ENCODE assay signal across 10 cellular contexts in genomic region chr14:35367056-35367372, GRCh38. TPM values are rescaled to one million over a fixed set of nuclear protein-coding genes. Genes with fewer than 3 reads are reported as not detected.
DNase-seq lines count a peak whose midpoint lies in the region; TF ChIP-seq lines count a peak whose summit lies in the region.
"Had no signal": no experiment of that assay in that cellular context is flagged by ENCODE, and none has a peak within 500 bp of the region (broad histone marks: within the 10 kb centered on the region; RNA-seq: fewer than 3 reads in every experiment).

No MANE protein-coding gene starts in this region.

- H3K36me3 Mint-ChIP-seq in MCF 10A (ENCODE audit: insufficient read depth, unreplicated experiment) (peaks cover 5% of the 10 kb centered on the region), progenitor cell of endocrine pancreas (ENCODE audit: insufficient read depth) (no peaks in the 10 kb centered on the region)
- peaks cover 4% of the 10 kb centered on the region for H3K36me3 Mint-ChIP-seq in activated naive CD8-positive, alpha-beta T cell

- TF ChIP-seq CTCF in mammary epithelial cell (conservative IDR thresholded peaks at IDR 0.05 in 1 of 2, IDR thresholded peaks at IDR 0.05 in 1 of 2; ENCODE audit: extremely low read depth in 1 of 2, insufficient read depth in 1 of 2, low read depth in 1 of 2, low read length in 2 of 2) (no peak), MCF 10A (IDR thresholded peaks at IDR 0.05; ENCODE audit: unreplicated experiment) (no peak), tibial nerve (IDR thresholded peaks at IDR 0.05) (no peak), uterus (IDR thresholded peaks at IDR 0.05) (no peak), progenitor cell of endocrine pancreas (IDR thresholded peaks at IDR 0.05; ENCODE audit: unreplicated experiment) (no peak)

- BruUV-seq in mammary epithelial cell (replicated peaks; lab: Mats Ljungman, UMichigan) (TSS peak; percentile 96), MCF 10A (replicated peaks; lab: Mats Ljungman, UMichigan) (no TSS peak)

- in situ Hi-C loops in mammary epithelial cell (cut with MboI; ENCODE audit: low sequenced_read_pairs in 2 of 2) = no loop called here

- H3K9me3 Mint-ChIP-seq in MCF 10A (ENCODE audit: unreplicated experiment) = no peaks in the 10 kb centered on the region
- H3K9me3 Mint-ChIP-seq in activated naive CD8-positive, alpha-beta T cell (ENCODE audit: low read depth) = no peaks in the 10 kb centered on the region
- H3K9me3 Mint-ChIP-seq in progenitor cell of endocrine pancreas (ENCODE audit: low read depth) = peaks cover 7% of the 10 kb centered on the region

- no peak for TF ChIP-seq EP300 in tibial nerve (IDR thresholded peaks at IDR 0.05)

- no peak overlapping the region for H3K27ac Mint-ChIP-seq in MCF 10A (ENCODE audit: low read depth, unreplicated experiment)
- peak overlapping the region; percentile 98 for H3K27ac Mint-ChIP-seq in activated naive CD8-positive, alpha-beta T cell
- H3K27ac Mint-ChIP-seq in progenitor cell of endocrine pancreas = no peak overlapping the region

- H2BK15ac ChIP-seq in mesendoderm (replicated peaks; ENCODE audit: low read depth) = no peak overlapping the region

- H2AFZ ChIP-seq in mammary epithelial cell (ENCODE audit: low read depth, low read length) = no peak overlapping the region

- peak overlapping the region; percentile 90 for H2AK5ac ChIP-seq in mesendoderm (ENCODE audit: low read length)

- no peak overlapping the region for H3K27ac ChIP-seq in mammary epithelial cell (ENCODE audit: insufficient read depth, low read depth, low read length)
- peak overlapping the region; percentile 52 for H3K27ac ChIP-seq in mesendoderm (ENCODE audit: low read depth, low read length)
- peak overlapping the region in 3 of 4 donors; percentile 78 to 94 (median 90) for H3K27ac ChIP-seq in tibial nerve
- no peak overlapping the region for H3K27ac ChIP-seq in uterus

- peaks cover 4% of the 10 kb centered on the region for H3K9me3 ChIP-seq in mammary epithelial cell (replicated peaks; ENCODE audit: insufficient read depth, low read length)
- H3K9me3 ChIP-seq in tibial nerve = peaks cover 0 to 10% (median 0%) of the 10 kb centered on the region in 4 donors
- H3K9me3 ChIP-seq in uterus = no peaks in the 10 kb centered on the region

- no peak overlapping the region for H3K4me3 Mint-ChIP-seq in MCF 10A (ENCODE audit: unreplicated experiment)
- peak overlapping the region; percentile 61 for H3K4me3 Mint-ChIP-seq in activated naive CD8-positive, alpha-beta T cell
- no peak overlapping the region for H3K4me3 Mint-ChIP-seq in progenitor cell of endocrine pancreas (ENCODE audit: low read depth)
- H3K4me3 Mint-ChIP-seq: activated T-cell treated with anti-CD3 and anti-CD28 coated beads, Interleukin-2, amount 50 U/mL, for 4 hours had no signal

- H3K4me2 ChIP-seq in mammary epithelial cell (ENCODE audit: insufficient read depth, low read depth, low read length) (no peak overlapping the region), mesendoderm (ENCODE audit: low read length) (no peak overlapping the region)

- intact Hi-C loops in mammary epithelial cell (cut with micrococcal nuclease) (no loop called here), MCF 10A (cut with micrococcal nuclease) (no loop called here), uterus (cut with DNase I; ENCODE audit: low total_unique reads) (no loop called here)

- H3K9ac ChIP-seq in mammary epithelial cell (ENCODE audit: insufficient read depth, low read length) (no peak overlapping the region), mesendoderm (ENCODE audit: low read length) (peak overlapping the region; percentile 43)

- H4K5ac ChIP-seq in mesendoderm (ENCODE audit: low read length) = no peak overlapping the region

- peaks cover 5% of the 10 kb centered on the region for H3K4me1 Mint-ChIP-seq in MCF 10A (ENCODE audit: insufficient read depth, unreplicated experiment)
- H3K4me1 Mint-ChIP-seq in activated naive CD8-positive, alpha-beta T cell (ENCODE audit: low read depth) = peaks cover 52% of the 10 kb centered on the region
- peaks cover 8% of the 10 kb centered on the region for H3K4me1 Mint-ChIP-seq in progenitor cell of endocrine pancreas (ENCODE audit: low read depth)

- peak overlapping the region; percentile 76 for H2BK5ac ChIP-seq in mesendoderm (ENCODE audit: low read length)

- no peaks in the 10 kb centered on the region for H3K36me3 ChIP-seq in mammary epithelial cell (ENCODE audit: insufficient read depth, low read length)
- no peaks in the 10 kb centered on the region for H3K36me3 ChIP-seq in mesendoderm (ENCODE audit: control insufficient read depth, insufficient read depth, low read length)
- H3K36me3 ChIP-seq in tibial nerve = no peaks in the 10 kb centered on the region
- no peaks in the 10 kb centered on the region for H3K36me3 ChIP-seq in uterus

- no peaks in the 10 kb centered on the region for H3K79me1 ChIP-seq in mesendoderm (ENCODE audit: low read length)

- H3K4ac ChIP-seq in mesendoderm (ENCODE audit: low read depth, low read length) = peak overlapping the region; percentile 98

- H3K4me3 ChIP-seq in mammary epithelial cell (replicated peaks in 1 of 3; ENCODE audit: insufficient read depth in 1 of 3, low read depth in 2 of 3, low read length in 3 of 3) (no peak overlapping the region), mesendoderm (ENCODE audit: low read length) (no peak overlapping the region), tibial nerve (no peak overlapping the region), uterus (no peak overlapping the region)

- H3K27me3 Mint-ChIP-seq in MCF 10A (ENCODE audit: insufficient read depth, unreplicated experiment) (no peaks in the 10 kb centered on the region), progenitor cell of endocrine pancreas (no peaks in the 10 kb centered on the region)
- H3K27me3 Mint-ChIP-seq in activated naive CD8-positive, alpha-beta T cell = no peaks in the 10 kb centered on the region

- H4K20me1 ChIP-seq in mammary epithelial cell (ENCODE audit: insufficient read depth, low read length) = no peaks in the 10 kb centered on the region

- peak overlapping the region; percentile 84 for H3K56ac ChIP-seq in mesendoderm (ENCODE audit: low read length)

- DNase-seq in mammary epithelial cell (no peak), MCF 10A (ENCODE audit: unreplicated experiment) (no peak), mesendoderm (no peak), tibial nerve (ENCODE audit: low spot score in 2 of 2) (no peak), putamen (ENCODE audit: low spot score) (no peak), uterus (no peak), progenitor cell of endocrine pancreas (ENCODE audit: low spot score, unreplicated experiment) (no peak)
- DNase-seq: activated T-cell treated with anti-CD3 and anti-CD28 coated beads, Interleukin-2, amount 50 U/mL, for 4 hours; AML-193 had no signal

- H3K79me2 ChIP-seq in mammary epithelial cell (ENCODE audit: insufficient read depth, low read length) (no peaks in the 10 kb centered on the region), mesendoderm (ENCODE audit: control insufficient read depth, insufficient read depth, low read length) (no peaks in the 10 kb centered on the region)

- H3K18ac ChIP-seq in mesendoderm (ENCODE audit: low read length) = peak overlapping the region; percentile 42

- no peak overlapping the region for H3K23ac ChIP-seq in mesendoderm (ENCODE audit: low read length)

- no peak overlapping the region for H4K8ac ChIP-seq in mesendoderm (ENCODE audit: low read depth, low read length)

- POLR2A ChIA-PET in MCF 10A (lab: Yijun Ruan, JAX) = interaction anchor here (0.7 to 10.9 kb wide), 3 partner anchors 33 to 57 kb away, joined by 3 to 348 read pairs (median 36); partner anchors contain the start of gene NFKBIA

- CTCF ChIA-PET in mammary epithelial cell (lab: Charles Lee; ENCODE audit: low non-redundant PET) = no interaction called here
- CTCF ChIA-PET in MCF 10A (lab: Yijun Ruan, JAX) = interaction anchor here (2.4 kb wide), 1 partner anchor 27 kb away, joined by 8 read pairs; no protein-coding TSS in a partner anchor

- no peaks in the 10 kb centered on the region for H3K27me3 ChIP-seq in mammary epithelial cell (ENCODE audit: insufficient read depth, low read length)
- H3K27me3 ChIP-seq in mesendoderm (ENCODE audit: insufficient read depth, low read length, poor library complexity) = no peaks in the 10 kb centered on the region
- H3K27me3 ChIP-seq in tibial nerve = no peaks in the 10 kb centered on the region
- H3K27me3 ChIP-seq in uterus = no peaks in the 10 kb centered on the region

- dilution Hi-C loops in mammary epithelial cell (cut with HindIII; ENCODE audit: low sequenced_read_pairs) = no loop called here

- 97% methylated on average over 4 of the region's 5 CpGs for WGBS in mammary epithelial cell (ENCODE audit: low coverage, missing lambda C conversion rate)
- WGBS in mesendoderm (ENCODE audit: extremely low coverage, insufficient coverage, low lambda C conversion rate) = no CpG with 5 or more reads among the region's 5 CpGs
- WGBS in tibial nerve, 2 donors = 87 to 96% methylated on average over 5 of the region's 5 CpGs

- peaks cover 32% of the 10 kb centered on the region for H3K4me1 ChIP-seq in mammary epithelial cell (ENCODE audit: insufficient read depth, low read length)
- H3K4me1 ChIP-seq in mesendoderm (ENCODE audit: control insufficient read depth, low read depth, low read length) = peaks cover 12% of the 10 kb centered on the region
- peaks cover 0 to 80% (median 61%) of the 10 kb centered on the region in 4 donors for H3K4me1 ChIP-seq in tibial nerve
- H3K4me1 ChIP-seq in uterus = peaks cover 0 to 7% of the 10 kb centered on the region in 2 donors

- no peak for TF ChIP-seq POLR2A in tibial nerve (IDR thresholded peaks at IDR 0.05)
- TF ChIP-seq POLR2A in uterus (IDR thresholded peaks at IDR 0.05) = no peak

- peak overlapping the region; percentile 51 for H2BK120ac ChIP-seq in mesendoderm (ENCODE audit: low read depth, low read length)

RNA-seq across cellular contexts. Expression of gene NFKBIA, which starts 37.5 kb away (rescaled TPM):
- 10 to 100 TPM; 81.0 to 86.7 TPM for total RNA-seq in mammary epithelial cell
- 59.8 TPM for polyA plus RNA-seq in mammary epithelial cell
- polyA minus RNA-seq in mammary epithelial cell = 117 TPM
- total RNA-seq in MCF 10A (2022) = 74.5 and 112 TPM in 2 replicates
- 49.3 TPM for polyA plus RNA-seq in mesendoderm (2013, experiment 1 of 2)
- polyA plus RNA-seq in mesendoderm (2013, experiment 2 of 2) = 45.6 TPM
- 1,000 to 10,000 TPM in 1 of 4 donors, 100 to 1,000 TPM in 3; 631 to 1,165 (median 930) TPM for total RNA-seq in tibial nerve
- 100 to 1,000 TPM; 112 to 387 (median 295) TPM for total RNA-seq in uterus
- total RNA-seq in progenitor cell of endocrine pancreas = 31.8 and 35.7 TPM in 2 replicates

Comparison
In these comparisons a context has a peak if more than half of its experiments do, and no peak if none do; other contexts are left out.
1. H3K27ac ChIP-seq: peak in mesendoderm (single experiment) and tibial nerve (3 of 4); none in mammary epithelial cell (single experiment) and uterus (0 of 2).